Comparison of ENCODE assay signal across 15 cellular contexts in genomic region chr4:147340111-147340510, GRCh38.
DNase-seq lines count a peak whose midpoint lies in the region; ATAC-seq, FAIRE-seq and TF ChIP-seq lines count a peak whose summit lies in the region.
"Had no signal": no experiment of that assay in that cellular context is flagged by ENCODE, and none has a peak within 500 bp of the region (broad histone marks: within the 10 kb centered on the region; RNA-seq: fewer than 3 reads in every experiment).

No MANE protein-coding gene starts in this region.

- H3K4me3 ChIP-seq in heart left ventricle (no peak overlapping the region), left ventricle myocardium inferior (no peak overlapping the region), SJCRH30 (no peak overlapping the region), fibroblast of pulmonary artery (replicated peaks; ENCODE audit: low read depth, low read length) (no peak overlapping the region)
- H3K4me3 ChIP-seq: lung, suprapubic skin had no signal

- peak in 3 of 4 donors; percentile 45 to 85 (median 57) for ATAC-seq in heart left ventricle

- intact Hi-C loops in heart left ventricle (cut with DNase I) = no loop called here
- intact Hi-C loops in left ventricle myocardium inferior (cut with micrococcal nuclease) = no loop called here
- intact Hi-C loops in activated T-helper 2 cell treated with anti-CD3 and anti-CD28 coated beads, Interferon-gamma antibody, Interleukin-2, Interleukin-4, amounts not matched to agents 10 μg/mL and 5 μg/mL and 100 μg/mL, durations not matched to agents 14 hours and 24 hours and 36 hours (cut with micrococcal nuclease) = no loop called here

- H3K27me3 Mint-ChIP-seq in activated T-helper 2 cell treated with anti-CD3 and anti-CD28 coated beads, Interferon-gamma antibody, Interleukin-2, Interleukin-4, amounts not matched to agents 10 μg/mL and 5 μg/mL and 100 μg/mL, durations not matched to agents 14 hours and 24 hours and 36 hours (ENCODE audit: low read depth) = no peaks in the 10 kb centered on the region

- H3K27ac ChIP-seq in heart left ventricle (peak overlapping the region in 4 of 12 donors; percentile 19 to 42 (median 38)), left ventricle myocardium inferior (replicated peaks) (no peak overlapping the region), SJCRH30 (peak overlapping the region; percentile 42; the same call in 1 of the 2 replicates)
- H3K27ac ChIP-seq: suprapubic skin had no signal

- H3K4me3 Mint-ChIP-seq in activated T-helper 2 cell treated with anti-CD3 and anti-CD28 coated beads, Interferon-gamma antibody, Interleukin-2, Interleukin-4, amounts not matched to agents 10 μg/mL and 5 μg/mL and 100 μg/mL, durations not matched to agents 14 hours and 24 hours and 36 hours (ENCODE audit: low read depth) = no peak overlapping the region

- WGBS in heart left ventricle, 4 donors = 70 to 77% (median 74%) methylated on average over 1 of the region's 1 CpG

- H3K27me3 ChIP-seq in heart left ventricle = no peaks in the 10 kb centered on the region
- H3K27me3 ChIP-seq in left ventricle myocardium inferior (ENCODE audit: low read depth) = no peaks in the 10 kb centered on the region
- H3K27me3 ChIP-seq in SJCRH30 = no peaks in the 10 kb centered on the region
- H3K27me3 ChIP-seq: suprapubic skin had no signal

- no peaks in the 10 kb centered on the region for H3K36me3 ChIP-seq in heart left ventricle
- H3K36me3 ChIP-seq in left ventricle myocardium inferior = no peaks in the 10 kb centered on the region
- H3K36me3 ChIP-seq in SJCRH30 = no peaks in the 10 kb centered on the region
- H3K36me3 ChIP-seq: suprapubic skin had no signal

- DNase-seq in heart left ventricle (no peak), left ventricle myocardium inferior (no peak), SJCRH30 (peak in 1 of 2 experiments; percentile 28), fibroblast of pulmonary artery (ENCODE audit: low read depth) (peak; percentile 65), urothelium cell line (ENCODE audit: low spot score) (peak; percentile 48), cerebellar nuclear complex (lab: John Stamatoyannopoulos, UW) (no peak)
- DNase-seq in stimulated activated CD4-positive, alpha-beta T cell treated with anti-CD3 and anti-CD28 coated beads, Interleukin-15, amount 100 ng/mL, for 24 hours = no peak
- DNase-seq in activated T-helper 2 cell treated with anti-CD3 and anti-CD28 coated beads, Interferon-gamma antibody, Interleukin-2, Interleukin-4, amounts not matched to agents 10 μg/mL and 5 μg/mL and 100 μg/mL, durations not matched to agents 14 hours and 24 hours and 36 hours (ENCODE audit: low spot score) = no peak
- DNase-seq: activated T-cell treated with anti-CD3 and anti-CD28 coated beads for 4 hours, H7, Kasumi-1, posterior cingulate gyrus had no signal

- no peaks in the 10 kb centered on the region for H3K4me1 Mint-ChIP-seq in activated T-helper 2 cell treated with anti-CD3 and anti-CD28 coated beads, Interferon-gamma antibody, Interleukin-2, Interleukin-4, amounts not matched to agents 10 μg/mL and 5 μg/mL and 100 μg/mL, durations not matched to agents 14 hours and 24 hours and 36 hours (ENCODE audit: low read depth)

- peaks cover 0 to 4% (median 0%) of the 10 kb centered on the region in 12 donors for H3K4me1 ChIP-seq in heart left ventricle
- no peaks in the 10 kb centered on the region for H3K4me1 ChIP-seq in left ventricle myocardium inferior
- peaks cover 10% of the 10 kb centered on the region; the same call in 1 of the 2 replicates for H3K4me1 ChIP-seq in SJCRH30
- H3K4me1 ChIP-seq: suprapubic skin had no signal

- H3K9me3 ChIP-seq in heart left ventricle = no peaks in the 10 kb centered on the region
- H3K9me3 ChIP-seq in left ventricle myocardium inferior (replicated peaks) = no peaks in the 10 kb centered on the region
- no peaks in the 10 kb centered on the region for H3K9me3 ChIP-seq in SJCRH30 (replicated peaks)
- H3K9me3 ChIP-seq: suprapubic skin had no signal

- H3K36me3 Mint-ChIP-seq in activated T-helper 2 cell treated with anti-CD3 and anti-CD28 coated beads, Interferon-gamma antibody, Interleukin-2, Interleukin-4, amounts not matched to agents 10 μg/mL and 5 μg/mL and 100 μg/mL, durations not matched to agents 14 hours and 24 hours and 36 hours (ENCODE audit: low read depth) = no peaks in the 10 kb centered on the region

- no peak for TF ChIP-seq POLR2A in heart left ventricle (IDR thresholded peaks at IDR 0.05)

- no peaks in the 10 kb centered on the region for H3K9me3 Mint-ChIP-seq in activated T-helper 2 cell treated with anti-CD3 and anti-CD28 coated beads, Interferon-gamma antibody, Interleukin-2, Interleukin-4, amounts not matched to agents 10 μg/mL and 5 μg/mL and 100 μg/mL, durations not matched to agents 14 hours and 24 hours and 36 hours

- no peak for TF ChIP-seq CTCF in heart left ventricle (IDR thresholded peaks at IDR 0.05)
- TF ChIP-seq CTCF in left ventricle myocardium inferior (IDR thresholded peaks at IDR 0.05; ENCODE audit: borderline replicate concordance) = no peak
- TF ChIP-seq CTCF in fibroblast of pulmonary artery (IDR thresholded peaks at IDR 0.05; ENCODE audit: low read length, missing control alignments) = no peak

- no peak for FAIRE-seq in urothelium cell line (lab: Jason Lieb, UNC)
- FAIRE-seq: A204.1 had no signal

- no peak overlapping the region for H3K27ac Mint-ChIP-seq in activated T-helper 2 cell treated with anti-CD3 and anti-CD28 coated beads, Interferon-gamma antibody, Interleukin-2, Interleukin-4, amounts not matched to agents 10 μg/mL and 5 μg/mL and 100 μg/mL, durations not matched to agents 14 hours and 24 hours and 36 hours

Comparison
In these comparisons a context has a peak if more than half of its experiments do, and no peak if none do; other contexts are left out.
1. DNase-seq: peak in fibroblast of pulmonary artery (single experiment) and urothelium cell line (single experiment); none in heart left ventricle (0 of 5), left ventricle myocardium inferior (single experiment), stimulated activated CD4-positive, alpha-beta T cell treated with anti-CD3 and anti-CD28 coated beads, Interleukin-15, amount 100 ng/mL, for 24 hours (single experiment), cerebellar nuclear complex (0 of 2) and activated T-helper 2 cell treated with anti-CD3 and anti-CD28 coated beads, Interferon-gamma antibody, Interleukin-2, Interleukin-4, amounts not matched to agents 10 μg/mL and 5 μg/mL and 100 μg/mL, durations not matched to agents 14 hours and 24 hours and 36 hours (single experiment).